8 cellular contexts compared by ENCODE assay signal in genomic region chr14:22303589-22304195, GRCh38.
DNase-seq lines count a peak whose midpoint lies in the region; ATAC-seq, FAIRE-seq and TF ChIP-seq lines count a peak whose summit lies in the region.

No MANE protein-coding gene starts in this region.

- peak; percentile 25 for DNase-seq in AG08395 (ENCODE audit: low spot score)
- DNase-seq in SW480 (ENCODE audit: low spot score), result peak; percentile 37
- no peak for DNase-seq in frontal cortex (ENCODE audit: low spot score in 2 of 2)
- no peak for DNase-seq in stimulated activated CD4-positive, alpha-beta T cell treated with anti-CD3 and anti-CD28 coated beads, Interleukin-4, amount 100 ng/mL, for 24 hours

- ATAC-seq in GM19397 (IDR thresholded peaks at IDR 0.05; ENCODE audit: unreplicated experiment) (no peak), HG03469 (IDR thresholded peaks at IDR 0.05; ENCODE audit: unreplicated experiment) (no peak), GM19351 (IDR thresholded peaks at IDR 0.05; ENCODE audit: unreplicated experiment) (no peak)

- FAIRE-seq in frontal cortex (lab: Jason Lieb, UNC), result peak; percentile 92

- TF ChIP-seq CTCF in GM12872 (IDR thresholded peaks at IDR 0.05; ENCODE audit: insufficient read depth, low read depth, low read length), result peak; percentile 44; the same call in 2 of the 3 replicates

Comparison
In these comparisons a context has a peak if more than half of its experiments do, and no peak if none do; other contexts are left out.
1. DNase-seq: peak in AG08395 (single experiment) and SW480 (single experiment); none in frontal cortex (0 of 2) and stimulated activated CD4-positive, alpha-beta T cell treated with anti-CD3 and anti-CD28 coated beads, Interleukin-4, amount 100 ng/mL, for 24 hours (single experiment).